Comparison of ENCODE assay signal across 1 cellular context in the genomic region with DNA sequence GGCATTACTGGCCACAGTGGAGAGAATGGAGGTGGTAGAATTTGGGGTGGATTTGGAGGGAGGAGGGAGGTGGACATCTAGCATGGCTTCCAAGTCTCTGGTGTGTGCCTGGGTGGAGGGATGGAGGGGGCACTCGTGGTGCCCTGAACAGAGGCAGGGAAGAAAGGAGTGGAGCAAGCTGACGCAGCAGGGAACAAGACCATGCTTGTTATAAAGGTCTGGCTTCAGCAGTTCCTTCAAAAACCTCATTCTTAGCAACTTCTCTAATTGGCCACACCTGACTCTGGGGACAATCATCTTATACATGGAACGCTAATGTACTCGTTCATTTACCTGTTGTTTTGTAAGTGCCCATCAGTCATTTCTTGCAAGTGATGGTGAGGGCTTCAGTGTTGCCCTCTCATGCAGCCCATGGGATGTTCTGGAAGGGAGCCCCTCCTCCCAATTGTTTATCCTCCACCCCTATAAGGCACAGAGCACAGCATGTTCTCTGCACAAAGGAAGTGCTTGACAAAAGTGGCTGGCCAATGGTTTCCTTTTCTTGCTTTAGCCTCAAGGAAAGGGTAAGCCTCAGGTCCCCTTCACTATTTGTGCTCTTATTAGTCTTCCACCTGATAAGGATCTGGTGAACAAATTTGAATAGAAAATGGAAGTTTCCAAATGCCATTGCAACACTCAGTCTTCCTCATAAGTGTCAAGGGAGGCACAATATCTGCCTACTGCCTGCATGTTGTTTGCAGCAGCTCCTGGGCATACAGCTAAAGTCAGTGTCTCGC.
TF ChIP-seq lines count a peak whose summit lies in the region.

No MANE protein-coding gene starts in this region.

TF ChIP-seq in GM23338, 12 proteins besides CTCF, POLR2A, EP300 and RAD21 (continued from another document):
- TF ChIP-seq, protein P1, sequence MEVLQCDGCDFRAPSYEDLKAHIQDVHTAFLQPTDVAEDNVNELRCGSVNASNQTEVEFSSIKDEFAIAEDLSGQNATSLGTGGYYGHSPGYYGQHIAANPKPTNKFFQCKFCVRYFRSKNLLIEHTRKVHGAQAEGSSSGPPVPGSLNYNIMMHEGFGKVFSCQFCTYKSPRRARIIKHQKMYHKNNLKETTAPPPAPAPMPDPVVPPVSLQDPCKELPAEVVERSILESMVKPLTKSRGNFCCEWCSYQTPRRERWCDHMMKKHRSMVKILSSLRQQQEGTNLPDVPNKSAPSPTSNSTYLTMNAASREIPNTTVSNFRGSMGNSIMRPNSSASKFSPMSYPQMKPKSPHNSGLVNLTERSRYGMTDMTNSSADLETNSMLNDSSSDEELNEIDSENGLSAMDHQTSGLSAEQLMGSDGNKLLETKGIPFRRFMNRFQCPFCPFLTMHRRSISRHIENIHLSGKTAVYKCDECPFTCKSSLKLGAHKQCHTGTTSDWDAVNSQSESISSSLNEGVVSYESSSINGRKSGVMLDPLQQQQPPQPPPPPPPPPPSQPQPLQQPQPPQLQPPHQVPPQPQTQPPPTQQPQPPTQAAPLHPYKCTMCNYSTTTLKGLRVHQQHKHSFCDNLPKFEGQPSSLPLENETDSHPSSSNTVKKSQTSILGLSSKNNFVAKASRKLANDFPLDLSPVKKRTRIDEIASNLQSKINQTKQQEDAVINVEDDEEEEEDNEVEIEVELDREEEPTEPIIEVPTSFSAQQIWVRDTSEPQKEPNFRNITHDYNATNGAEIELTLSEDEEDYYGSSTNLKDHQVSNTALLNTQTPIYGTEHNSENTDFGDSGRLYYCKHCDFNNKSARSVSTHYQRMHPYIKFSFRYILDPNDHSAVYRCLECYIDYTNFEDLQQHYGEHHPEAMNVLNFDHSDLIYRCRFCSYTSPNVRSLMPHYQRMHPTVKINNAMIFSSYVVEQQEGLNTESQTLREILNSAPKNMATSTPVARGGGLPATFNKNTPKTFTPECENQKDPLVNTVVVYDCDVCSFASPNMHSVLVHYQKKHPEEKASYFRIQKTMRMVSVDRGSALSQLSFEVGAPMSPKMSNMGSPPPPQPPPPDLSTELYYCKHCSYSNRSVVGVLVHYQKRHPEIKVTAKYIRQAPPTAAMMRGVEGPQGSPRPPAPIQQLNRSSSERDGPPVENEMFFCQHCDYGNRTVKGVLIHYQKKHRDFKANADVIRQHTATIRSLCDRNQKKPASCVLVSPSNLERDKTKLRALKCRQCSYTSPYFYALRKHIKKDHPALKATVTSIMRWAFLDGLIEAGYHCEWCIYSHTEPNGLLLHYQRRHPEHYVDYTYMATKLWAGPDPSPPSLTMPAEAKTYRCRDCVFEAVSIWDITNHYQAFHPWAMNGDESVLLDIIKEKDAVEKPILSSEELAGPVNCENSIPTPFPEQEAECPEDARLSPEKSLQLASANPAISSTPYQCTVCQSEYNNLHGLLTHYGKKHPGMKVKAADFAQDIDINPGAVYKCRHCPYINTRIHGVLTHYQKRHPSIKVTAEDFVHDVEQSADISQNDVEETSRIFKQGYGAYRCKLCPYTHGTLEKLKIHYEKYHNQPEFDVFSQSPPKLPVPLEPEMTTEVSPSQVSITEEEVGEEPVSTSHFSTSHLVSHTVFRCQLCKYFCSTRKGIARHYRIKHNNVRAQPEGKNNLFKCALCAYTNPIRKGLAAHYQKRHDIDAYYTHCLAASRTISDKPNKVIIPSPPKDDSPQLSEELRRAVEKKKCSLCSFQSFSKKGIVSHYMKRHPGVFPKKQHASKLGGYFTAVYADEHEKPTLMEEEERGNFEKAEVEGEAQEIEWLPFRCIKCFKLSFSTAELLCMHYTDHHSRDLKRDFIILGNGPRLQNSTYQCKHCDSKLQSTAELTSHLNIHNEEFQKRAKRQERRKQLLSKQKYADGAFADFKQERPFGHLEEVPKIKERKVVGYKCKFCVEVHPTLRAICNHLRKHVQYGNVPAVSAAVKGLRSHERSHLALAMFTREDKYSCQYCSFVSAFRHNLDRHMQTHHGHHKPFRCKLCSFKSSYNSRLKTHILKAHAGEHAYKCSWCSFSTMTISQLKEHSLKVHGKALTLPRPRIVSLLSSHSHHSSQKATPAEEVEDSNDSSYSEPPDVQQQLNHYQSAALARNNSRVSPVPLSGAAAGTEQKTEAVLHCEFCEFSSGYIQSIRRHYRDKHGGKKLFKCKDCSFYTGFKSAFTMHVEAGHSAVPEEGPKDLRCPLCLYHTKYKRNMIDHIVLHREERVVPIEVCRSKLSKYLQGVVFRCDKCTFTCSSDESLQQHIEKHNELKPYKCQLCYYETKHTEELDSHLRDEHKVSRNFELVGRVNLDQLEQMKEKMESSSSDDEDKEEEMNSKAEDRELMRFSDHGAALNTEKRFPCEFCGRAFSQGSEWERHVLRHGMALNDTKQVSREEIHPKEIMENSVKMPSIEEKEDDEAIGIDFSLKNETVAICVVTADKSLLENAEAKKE (CRISPR knock-in tag; IDR thresholded peaks at IDR 0.05): no peak
- TF ChIP-seq STAT1 (IDR thresholded peaks at IDR 0.05; ENCODE audit: unreplicated experiment): no peak
- no peak for TF ChIP-seq EZH2 (IDR thresholded peaks at IDR 0.05; ENCODE audit: low read depth, unreplicated experiment)
- TF ChIP-seq, protein P2, sequence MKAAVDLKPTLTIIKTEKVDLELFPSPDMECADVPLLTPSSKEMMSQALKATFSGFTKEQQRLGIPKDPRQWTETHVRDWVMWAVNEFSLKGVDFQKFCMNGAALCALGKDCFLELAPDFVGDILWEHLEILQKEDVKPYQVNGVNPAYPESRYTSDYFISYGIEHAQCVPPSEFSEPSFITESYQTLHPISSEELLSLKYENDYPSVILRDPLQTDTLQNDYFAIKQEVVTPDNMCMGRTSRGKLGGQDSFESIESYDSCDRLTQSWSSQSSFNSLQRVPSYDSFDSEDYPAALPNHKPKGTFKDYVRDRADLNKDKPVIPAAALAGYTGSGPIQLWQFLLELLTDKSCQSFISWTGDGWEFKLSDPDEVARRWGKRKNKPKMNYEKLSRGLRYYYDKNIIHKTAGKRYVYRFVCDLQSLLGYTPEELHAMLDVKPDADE (IDR thresholded peaks at IDR 0.05): no peak
- no peak for TF ChIP-seq EZH2phosphoT487 (IDR thresholded peaks at IDR 0.05; ENCODE audit: unreplicated experiment)
- TF ChIP-seq, protein P3, sequence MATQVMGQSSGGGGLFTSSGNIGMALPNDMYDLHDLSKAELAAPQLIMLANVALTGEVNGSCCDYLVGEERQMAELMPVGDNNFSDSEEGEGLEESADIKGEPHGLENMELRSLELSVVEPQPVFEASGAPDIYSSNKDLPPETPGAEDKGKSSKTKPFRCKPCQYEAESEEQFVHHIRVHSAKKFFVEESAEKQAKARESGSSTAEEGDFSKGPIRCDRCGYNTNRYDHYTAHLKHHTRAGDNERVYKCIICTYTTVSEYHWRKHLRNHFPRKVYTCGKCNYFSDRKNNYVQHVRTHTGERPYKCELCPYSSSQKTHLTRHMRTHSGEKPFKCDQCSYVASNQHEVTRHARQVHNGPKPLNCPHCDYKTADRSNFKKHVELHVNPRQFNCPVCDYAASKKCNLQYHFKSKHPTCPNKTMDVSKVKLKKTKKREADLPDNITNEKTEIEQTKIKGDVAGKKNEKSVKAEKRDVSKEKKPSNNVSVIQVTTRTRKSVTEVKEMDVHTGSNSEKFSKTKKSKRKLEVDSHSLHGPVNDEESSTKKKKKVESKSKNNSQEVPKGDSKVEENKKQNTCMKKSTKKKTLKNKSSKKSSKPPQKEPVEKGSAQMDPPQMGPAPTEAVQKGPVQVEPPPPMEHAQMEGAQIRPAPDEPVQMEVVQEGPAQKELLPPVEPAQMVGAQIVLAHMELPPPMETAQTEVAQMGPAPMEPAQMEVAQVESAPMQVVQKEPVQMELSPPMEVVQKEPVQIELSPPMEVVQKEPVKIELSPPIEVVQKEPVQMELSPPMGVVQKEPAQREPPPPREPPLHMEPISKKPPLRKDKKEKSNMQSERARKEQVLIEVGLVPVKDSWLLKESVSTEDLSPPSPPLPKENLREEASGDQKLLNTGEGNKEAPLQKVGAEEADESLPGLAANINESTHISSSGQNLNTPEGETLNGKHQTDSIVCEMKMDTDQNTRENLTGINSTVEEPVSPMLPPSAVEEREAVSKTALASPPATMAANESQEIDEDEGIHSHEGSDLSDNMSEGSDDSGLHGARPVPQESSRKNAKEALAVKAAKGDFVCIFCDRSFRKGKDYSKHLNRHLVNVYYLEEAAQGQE (IDR thresholded peaks at IDR 0.05; ENCODE audit: unreplicated experiment): no peak
TF ChIP-seq in GM23338: peak in this region for 0.
